In genomic region chr19:52748336-52748950, GRCh38 we compare ENCODE assay signal across 8 cellular contexts. TPM values are rescaled to one million over a fixed set of nuclear protein-coding genes. Genes with fewer than 3 reads are reported as not detected.
DNase-seq lines count a peak whose midpoint lies in the region; ATAC-seq, FAIRE-seq and TF ChIP-seq lines count a peak whose summit lies in the region.

No MANE protein-coding gene starts in this region.

- TF ChIP-seq POLR2A in lower leg skin (IDR thresholded peaks at IDR 0.05): no peak

- FAIRE-seq in astrocyte (lab: Jason Lieb, UNC) (no peak), kidney (lab: Jason Lieb, UNC) (no peak)

- no peaks in the 10 kb centered on the region for H3K4me1 ChIP-seq in HAP-1
- H3K4me1 ChIP-seq in astrocyte (ENCODE audit: insufficient read depth, low read length): no peaks in the 10 kb centered on the region
- peaks cover 0 to 4% of the 10 kb centered on the region in 2 donors for H3K4me1 ChIP-seq in kidney (ENCODE audit: control insufficient read depth in 1 of 2, insufficient read depth in 1 of 2, low read depth in 1 of 2, low read length in 2 of 2)
- no peaks in the 10 kb centered on the region for H3K4me1 ChIP-seq in upper lobe of right lung

- H3K36me3 Mint-ChIP-seq in astrocyte (ENCODE audit: low read depth, unreplicated experiment): peaks cover 2% of the 10 kb centered on the region

- H3K79me2 ChIP-seq in astrocyte (ENCODE audit: insufficient read depth, low read length): no peaks in the 10 kb centered on the region

- H3K4me3 Mint-ChIP-seq in astrocyte (ENCODE audit: unreplicated experiment): no peak overlapping the region

- DNase-seq in AG08395 (ENCODE audit: low spot score) (peak; percentile 36), HAP-1 (ENCODE audit: low spot score in 2 of 2) (peak; percentile 10 to 33), astrocyte (ENCODE audit: low read depth) (peak; percentile 27), kidney (no peak), upper lobe of right lung (no peak), MG63 (no peak), lower leg skin (ENCODE audit: low spot score in 2 of 2) (no peak)

- no peak overlapping the region for H3K27ac ChIP-seq in astrocyte (ENCODE audit: low read depth, low read length)
- H3K27ac ChIP-seq in kidney (ENCODE audit: low read depth in 2 of 2, low read length in 2 of 2): no peak overlapping the region
- no peak overlapping the region for H3K27ac ChIP-seq in upper lobe of right lung

- H3K27ac Mint-ChIP-seq in astrocyte (ENCODE audit: unreplicated experiment): no peak overlapping the region

- no peaks in the 10 kb centered on the region for H4K20me1 ChIP-seq in astrocyte (ENCODE audit: insufficient read depth, low read length)

- no peaks in the 10 kb centered on the region for H3K27me3 Mint-ChIP-seq in astrocyte (ENCODE audit: low read depth, unreplicated experiment)

- ATAC-seq in upper lobe of right lung (peak; percentile 48), HG03469 (IDR thresholded peaks at IDR 0.05; ENCODE audit: unreplicated experiment) (no peak)

- no peak overlapping the region for H2AFZ ChIP-seq in astrocyte (ENCODE audit: low read depth, low read length)

- H3K36me3 ChIP-seq in HAP-1 (replicated peaks) (no peaks in the 10 kb centered on the region), astrocyte (ENCODE audit: insufficient read depth, low read length) (no peaks in the 10 kb centered on the region), kidney (ENCODE audit: control insufficient read depth in 1 of 2, insufficient read depth in 2 of 2, low read length in 2 of 2) (no peaks in the 10 kb centered on the region), upper lobe of right lung (no peaks in the 10 kb centered on the region), MG63 (no peaks in the 10 kb centered on the region)

- TF ChIP-seq CTCF in astrocyte (IDR thresholded peaks at IDR 0.05; ENCODE audit: insufficient read depth, low read depth, low read length) (peak; percentile 11), kidney (IDR thresholded peaks at IDR 0.05; ENCODE audit: borderline replicate concordance, extremely low read depth, insufficient read depth) (peak; percentile 30), upper lobe of right lung (IDR thresholded peaks at IDR 0.05) (peak; percentile 35), lower leg skin (IDR thresholded peaks at IDR 0.05) (no peak)

- peaks cover 7% of the 10 kb centered on the region for H3K9me3 Mint-ChIP-seq in astrocyte (ENCODE audit: unreplicated experiment)

- H3K27me3 ChIP-seq in HAP-1 (ENCODE audit: low read depth): no peaks in the 10 kb centered on the region
- no peaks in the 10 kb centered on the region for H3K27me3 ChIP-seq in astrocyte (ENCODE audit: insufficient read depth, low read length)
- no peaks in the 10 kb centered on the region for H3K27me3 ChIP-seq in upper lobe of right lung
- H3K27me3 ChIP-seq in MG63: no peaks in the 10 kb centered on the region

- H3K4me3 ChIP-seq in HAP-1 (no peak overlapping the region), astrocyte (ENCODE audit: insufficient read depth, low read depth, low read length) (no peak overlapping the region), kidney (ENCODE audit: low read length in 2 of 2) (no peak overlapping the region), upper lobe of right lung (no peak overlapping the region), MG63 (no peak overlapping the region), lower leg skin (ENCODE audit: low read depth, poor library complexity, severe bottlenecking) (no peak overlapping the region)

- H3K9me3 ChIP-seq in HAP-1 (no peaks in the 10 kb centered on the region), astrocyte (ENCODE audit: insufficient read depth, low read depth, low read length) (no peaks in the 10 kb centered on the region), kidney (ENCODE audit: control insufficient read depth in 1 of 2, low read length in 2 of 2) (no peaks in the 10 kb centered on the region), upper lobe of right lung (no peaks in the 10 kb centered on the region), MG63 (0 out of 2 replicates have a peak, but pooled peaks cover 4% of the 10 kb centered on the region)

- in situ Hi-C loops in HAP-1 (cut with MboI; ENCODE audit: low sequenced_read_pairs): no loop called here

- WGBS in lower leg skin, 2 donors: 24 to 32% methylated on average over 8 of the region's 8 CpGs

- H3K4me1 Mint-ChIP-seq in astrocyte (ENCODE audit: low read depth, unreplicated experiment): no peaks in the 10 kb centered on the region

- intact Hi-C loops in kidney (cut with DNase I): no loop called here
- intact Hi-C loops in upper lobe of right lung (cut with DNase I): no loop called here
- intact Hi-C loops in lower leg skin (cut with DNase I; ENCODE audit: low total_unique reads): no loop called here

- H3K4me2 ChIP-seq in astrocyte (ENCODE audit: low read length): no peak overlapping the region

- no peak overlapping the region for H3K9ac ChIP-seq in astrocyte (ENCODE audit: low read length)
- no peak overlapping the region for H3K9ac ChIP-seq in kidney (ENCODE audit: low read length in 2 of 2)

RNA-seq across cellular contexts. Expression of gene ZNF611, which starts 13.6 kb away (rescaled TPM):
- total RNA-seq in astrocyte (18.8 and 21.1 TPM in 2 replicates), kidney (42.7 TPM), upper lobe of right lung (23.2 TPM), lower leg skin (10 to 100 TPM in 2 of 4 donors, 1 to 10 TPM in 2; 7.8 to 13.5 (median 10.2) TPM)
- 3.6 TPM for polyA plus RNA-seq in kidney (ENCODE audit: insufficient read depth, low read depth, low replicate concordance)
- 5.3 and 5.5 TPM in 2 replicates for total RNA-seq in MG63 (2014; rRNA removed; shearing (Covaris generic); ENCODE audit: low replicate concordance)

RNA-seq across cellular contexts. Expression of gene ZNF600, which starts 38.1 kb away (rescaled TPM):
- 5.6 and 6.4 TPM in 2 replicates for total RNA-seq in astrocyte
- total RNA-seq in kidney: 9.4 TPM
- polyA plus RNA-seq in kidney (ENCODE audit: insufficient read depth, low read depth, low replicate concordance): 4.1 TPM
- 13.1 TPM for total RNA-seq in upper lobe of right lung
- 1.9 and 2.8 TPM in 2 replicates for total RNA-seq in MG63 (2014; rRNA removed; shearing (Covaris generic); ENCODE audit: low replicate concordance)
- 10 to 100 TPM in 1 of 4 donors, 1 to 10 TPM in 3; 5.5 to 12.6 (median 7.9) TPM for total RNA-seq in lower leg skin

Comparison
In these comparisons a context has a peak if more than half of its experiments do, and no peak if none do; other contexts are left out.
1. DNase-seq: peak in AG08395 (single experiment), HAP-1 (2 of 2) and astrocyte (single experiment); none in kidney (single experiment), upper lobe of right lung (single experiment), MG63 (single experiment) and lower leg skin (0 of 2).
2. CTCF ChIP-seq: peak in astrocyte (single experiment), kidney (single experiment) and upper lobe of right lung (single experiment); none in lower leg skin (0 of 3).